9 cellular contexts compared by ENCODE assay signal in genomic region chr3:98563661-98564281, GRCh38. TPM values are rescaled to one million over a fixed set of nuclear protein-coding genes. Genes with fewer than 3 reads are reported as not detected.
DNase-seq lines count a peak whose midpoint lies in the region; ATAC-seq, FAIRE-seq and TF ChIP-seq lines count a peak whose summit lies in the region.
"Had no signal": no experiment of that assay in that cellular context is flagged by ENCODE, and none has a peak within 500 bp of the region (broad histone marks: within the 10 kb centered on the region; RNA-seq: fewer than 3 reads in every experiment).

No MANE protein-coding gene starts in this region.

- H3K4me3 ChIP-seq in astrocyte (ENCODE audit: insufficient read depth, low read depth, low read length) = no peak overlapping the region
- H3K4me3 ChIP-seq in upper lobe of right lung = no peak overlapping the region

- no peaks in the 10 kb centered on the region for H3K36me3 Mint-ChIP-seq in astrocyte (ENCODE audit: low read depth, unreplicated experiment)

- H3K27me3 Mint-ChIP-seq in astrocyte (ENCODE audit: low read depth, unreplicated experiment) = no peaks in the 10 kb centered on the region

- peak overlapping the region; percentile 45 for H3K4me2 ChIP-seq in astrocyte (ENCODE audit: low read length)

- DNase-seq in EL (peak; percentile 72), astrocyte (ENCODE audit: low read depth) (peak; percentile 75), upper lobe of right lung (no peak), NCI-H2171 (lab: John Stamatoyannopoulos, UW) (no peak), head of caudate nucleus (no peak)
- no peak for DNase-seq in stimulated activated CD4-positive, alpha-beta T cell treated with anti-CD3 and anti-CD28 coated beads, Interleukin-2, amount 100 ng/mL, for 48 hours

- no peak overlapping the region for H3K9ac ChIP-seq in astrocyte (ENCODE audit: low read length)

- H3K4me3 Mint-ChIP-seq in astrocyte (ENCODE audit: unreplicated experiment) = no peak overlapping the region

- no peak overlapping the region for H2AFZ ChIP-seq in astrocyte (ENCODE audit: low read depth, low read length)

- intact Hi-C loops in upper lobe of right lung (cut with DNase I) = no loop called here
- intact Hi-C loops in head of caudate nucleus (cut with DNase I) = no loop called here

- H3K9me3 ChIP-seq in astrocyte (ENCODE audit: insufficient read depth, low read depth, low read length) (no peaks in the 10 kb centered on the region), upper lobe of right lung (no peaks in the 10 kb centered on the region)

- H3K4me1 ChIP-seq in astrocyte (ENCODE audit: insufficient read depth, low read length) (peaks cover 4% of the 10 kb centered on the region), upper lobe of right lung (no peaks in the 10 kb centered on the region)

- H3K4me1 Mint-ChIP-seq in astrocyte (ENCODE audit: low read depth, unreplicated experiment) = peaks cover 18% of the 10 kb centered on the region

- ATAC-seq in GM21423 (IDR thresholded peaks at IDR 0.05; ENCODE audit: unreplicated experiment) (peak; percentile 45), HG03571 (IDR thresholded peaks at IDR 0.05; ENCODE audit: unreplicated experiment) (peak; percentile 65), upper lobe of right lung (no peak)

- TF ChIP-seq CTCF in astrocyte (IDR thresholded peaks at IDR 0.05; ENCODE audit: insufficient read depth, low read depth, low read length) (no peak), upper lobe of right lung (IDR thresholded peaks at IDR 0.05) (no peak)

- no peaks in the 10 kb centered on the region for H3K9me3 Mint-ChIP-seq in astrocyte (ENCODE audit: unreplicated experiment)

- no peak for FAIRE-seq in astrocyte (lab: Jason Lieb, UNC)

- H3K27ac ChIP-seq in astrocyte (ENCODE audit: low read depth, low read length) = peak overlapping the region; percentile 10
- H3K27ac ChIP-seq in upper lobe of right lung = no peak overlapping the region

- H3K27me3 ChIP-seq in astrocyte (ENCODE audit: insufficient read depth, low read length) (no peaks in the 10 kb centered on the region), upper lobe of right lung (no peaks in the 10 kb centered on the region)

- H3K36me3 ChIP-seq in astrocyte (ENCODE audit: insufficient read depth, low read length) (no peaks in the 10 kb centered on the region), upper lobe of right lung (no peaks in the 10 kb centered on the region)

- H4K20me1 ChIP-seq in astrocyte (ENCODE audit: insufficient read depth, low read length) = no peaks in the 10 kb centered on the region

- H3K79me2 ChIP-seq in astrocyte (ENCODE audit: insufficient read depth, low read length) = no peaks in the 10 kb centered on the region

- no peak overlapping the region for H3K27ac Mint-ChIP-seq in astrocyte (ENCODE audit: unreplicated experiment)

RNA-seq across cellular contexts. Expression of gene CPOX, which starts 29.6 kb away (rescaled TPM):
- total RNA-seq in astrocyte = 22.1 and 23.7 TPM in 2 replicates
- total RNA-seq in upper lobe of right lung = 15.8 TPM

RNA-seq across cellular contexts. Expression of gene GPR15, which starts 32.0 kb away (rescaled TPM):
- total RNA-seq in astrocyte = not detected in 2 replicates
- 2.5 TPM for total RNA-seq in upper lobe of right lung
- total RNA-seq: NCI-H460 had no signal

RNA-seq across cellular contexts. Expression of gene CLDND1, which starts 41.1 kb away (rescaled TPM):
- total RNA-seq in astrocyte (104 and 109 TPM in 2 replicates), upper lobe of right lung (90.9 TPM)

Comparison
In these comparisons a context has a peak if more than half of its experiments do, and no peak if none do; other contexts are left out.
1. DNase-seq: peak in EL (single experiment) and astrocyte (single experiment); none in upper lobe of right lung (single experiment), NCI-H2171 (single experiment), stimulated activated CD4-positive, alpha-beta T cell treated with anti-CD3 and anti-CD28 coated beads, Interleukin-2, amount 100 ng/mL, for 48 hours (0 of 2) and head of caudate nucleus (0 of 42).